2 cellular contexts compared by ENCODE assay signal in the genomic region with DNA sequence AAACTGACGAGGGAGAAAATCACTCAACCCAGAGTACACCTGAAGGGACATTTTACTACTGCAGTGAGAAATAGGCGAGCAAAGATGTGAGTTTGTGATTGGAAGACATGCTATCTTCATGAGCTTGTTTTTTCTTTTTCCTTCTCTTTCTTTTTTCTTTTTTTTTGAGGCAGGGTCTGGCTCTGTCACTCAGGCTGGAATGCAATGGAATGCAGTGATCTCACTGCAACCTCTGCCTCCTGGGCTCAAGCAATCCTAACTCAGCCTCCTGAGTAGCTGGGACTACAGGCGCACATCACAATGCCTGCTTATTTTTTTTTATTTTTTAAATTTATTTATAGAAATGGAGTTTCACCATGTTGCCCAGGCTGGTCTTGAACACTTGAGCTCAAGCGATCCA.
A peak's percentile ranks its signal among the peaks of the same experiment; 100 is the strongest.
TF ChIP-seq lines count a peak whose summit lies in the region.

No MANE protein-coding gene starts in this region.

TF ChIP-seq in HEK293T, 16 proteins besides CTCF, POLR2A, EP300 and RAD21:
- TF ChIP-seq, protein P1, sequence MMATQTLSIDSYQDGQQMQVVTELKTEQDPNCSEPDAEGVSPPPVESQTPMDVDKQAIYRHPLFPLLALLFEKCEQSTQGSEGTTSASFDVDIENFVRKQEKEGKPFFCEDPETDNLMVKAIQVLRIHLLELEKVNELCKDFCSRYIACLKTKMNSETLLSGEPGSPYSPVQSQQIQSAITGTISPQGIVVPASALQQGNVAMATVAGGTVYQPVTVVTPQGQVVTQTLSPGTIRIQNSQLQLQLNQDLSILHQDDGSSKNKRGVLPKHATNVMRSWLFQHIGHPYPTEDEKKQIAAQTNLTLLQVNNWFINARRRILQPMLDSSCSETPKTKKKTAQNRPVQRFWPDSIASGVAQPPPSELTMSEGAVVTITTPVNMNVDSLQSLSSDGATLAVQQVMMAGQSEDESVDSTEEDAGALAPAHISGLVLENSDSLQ (IDR thresholded peaks at IDR 0.05), result peak; percentile 37; the same call in 1 of the 2 replicates

TF ChIP-seq in K562, 482 proteins besides CTCF, POLR2A, EP300 and RAD21:
- TF ChIP-seq, protein P1 (IDR thresholded peaks at IDR 0.05), result 0 out of 2 replicates have a peak, but pooled peaks have one; percentile 16
